1 cellular context compared by ENCODE assay signal in the genomic region with DNA sequence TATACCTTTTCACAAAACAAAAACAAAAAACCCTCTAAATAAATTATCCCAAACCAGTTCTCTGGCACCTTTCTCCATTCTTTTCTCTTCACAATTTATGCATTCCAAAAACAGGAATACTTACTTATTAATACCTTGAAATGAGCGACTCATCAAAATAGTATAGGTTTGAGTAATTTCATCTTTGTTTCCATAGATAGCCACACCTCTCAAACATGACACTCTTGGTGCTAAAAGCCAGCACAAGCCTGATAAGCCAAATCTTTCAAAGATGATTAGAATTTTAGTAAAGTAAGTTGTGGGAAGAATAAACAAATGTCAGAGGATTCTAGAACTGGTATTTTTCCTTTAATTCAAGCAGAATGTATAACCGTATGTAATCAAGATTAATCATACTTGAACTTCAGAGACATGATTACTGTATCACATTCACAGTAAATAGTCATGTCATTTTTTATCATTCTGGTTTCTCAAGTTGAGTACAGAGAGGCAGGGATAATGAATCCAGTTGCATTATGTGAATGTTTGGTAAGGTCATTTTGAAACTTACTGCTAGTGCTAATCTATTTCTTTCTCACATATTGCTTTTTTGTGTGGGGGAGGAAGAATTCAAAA.
TF ChIP-seq lines count a peak whose summit lies in the region.

No MANE protein-coding gene starts in this region.

TF ChIP-seq in HepG2, 621 proteins besides CTCF, POLR2A, EP300 and RAD21:
- no peak for TF ChIP-seq FOXK1 (CRISPR knock-in tag; IDR thresholded peaks at IDR 0.05; ENCODE audit: borderline replicate concordance, low read depth)
- TF ChIP-seq ASH2L (IDR thresholded peaks at IDR 0.05; ENCODE audit: insufficient read length, low read depth, low read length), result no peak
